In the genomic region with DNA sequence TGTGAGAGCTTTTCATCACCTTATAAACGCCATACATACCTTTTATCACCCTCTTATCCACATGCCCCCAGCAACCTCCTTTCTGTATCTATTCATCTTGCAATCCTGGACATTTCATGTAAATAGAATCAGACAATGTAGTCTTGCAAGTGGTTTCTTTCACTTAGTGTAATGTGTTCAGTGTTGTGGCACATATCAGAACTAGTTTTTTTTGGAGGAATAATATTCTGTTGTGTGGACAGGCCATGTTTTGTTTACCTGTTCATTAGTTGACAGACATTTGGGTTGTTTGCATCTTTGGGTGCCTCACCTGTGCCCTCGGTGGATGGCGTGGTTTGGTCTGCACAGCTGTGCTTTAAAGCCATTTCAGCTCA, we compare ENCODE assay signal across 8 cellular contexts. TPM values are rescaled to one million over a fixed set of nuclear protein-coding genes. Genes with fewer than 3 reads are reported as not detected.
A peak's percentile ranks its signal among the peaks of the same experiment; 100 is the strongest.
DNase-seq lines count a peak whose midpoint lies in the region; ATAC-seq and TF ChIP-seq lines count a peak whose summit lies in the region.

No MANE protein-coding gene starts in this region.

- no peak for TF ChIP-seq CTCF in GM12864 (IDR thresholded peaks at IDR 0.05; ENCODE audit: low read depth, low read length, missing control alignments)
- no peak for TF ChIP-seq CTCF in SU-DHL-6 (IDR thresholded peaks at IDR 0.05; ENCODE audit: insufficient read depth, low read length, poor library complexity, severe bottlenecking)
- TF ChIP-seq CTCF in fibroblast of mammary gland (conservative IDR thresholded peaks at IDR 0.05; ENCODE audit: control insufficient read depth, insufficient read depth, low read depth, low read length), result no peak

- H3K27me3 ChIP-seq in SU-DHL-6 (ENCODE audit: low read length), result no peaks in the 10 kb centered on the region
- H3K27me3 ChIP-seq in rectal smooth muscle tissue (ENCODE audit: control insufficient read depth, insufficient read depth, low read length), result no peaks in the 10 kb centered on the region

- no peaks in the 10 kb centered on the region for H3K36me3 ChIP-seq in SU-DHL-6 (ENCODE audit: low read length)
- H3K36me3 ChIP-seq in rectal smooth muscle tissue (ENCODE audit: control insufficient read depth, insufficient read depth, low read length), result peaks cover 31% of the 10 kb centered on the region

- peaks cover 12% of the 10 kb centered on the region for H3K79me2 ChIP-seq in SU-DHL-6 (ENCODE audit: insufficient read depth, low read length)

- H4K20me1 ChIP-seq in SU-DHL-6 (ENCODE audit: low read depth, low read length), result peaks cover 6% of the 10 kb centered on the region

- H3K9ac ChIP-seq in SU-DHL-6 (ENCODE audit: low read length) (peak overlapping the region; percentile 88; the same call in 1 of the 2 replicates), rectal smooth muscle tissue (ENCODE audit: low read length) (peak overlapping the region; percentile 0)

- H3F3A ChIP-seq in SU-DHL-6 (ENCODE audit: insufficient read depth), result peaks cover 10% of the 10 kb centered on the region; the same call in 1 of the 2 replicates

- H3K4me2 ChIP-seq in SU-DHL-6 (ENCODE audit: low read depth, low read length, poor library complexity, severe bottlenecking), result peak overlapping the region; percentile 76

- H2AFZ ChIP-seq in SU-DHL-6 (ENCODE audit: low read depth, low read length, severe bottlenecking), result no peak overlapping the region

- H3K9me2 ChIP-seq in SU-DHL-6 (replicated peaks; ENCODE audit: insufficient read depth, low read length), result no peaks in the 10 kb centered on the region

- no peak overlapping the region for H3K27ac ChIP-seq in SU-DHL-6 (ENCODE audit: low read depth, low read length)
- H3K27ac ChIP-seq in rectal smooth muscle tissue (ENCODE audit: low read depth, low read length), result no peak overlapping the region

- no peaks in the 10 kb centered on the region for H3K9me3 ChIP-seq in SU-DHL-6 (ENCODE audit: insufficient read depth, low read length)

- DNase-seq in GM12864 (ENCODE audit: low read depth) (no peak), fibroblast of mammary gland (ENCODE audit: low read depth) (no peak), RPMI8226 (no peak), occipital lobe (lab: John Stamatoyannopoulos, UW) (no peak)

- peak overlapping the region; percentile 86 for H3K4me3 ChIP-seq in GM12864 (ENCODE audit: low read depth, low read length)
- peak overlapping the region; percentile 15 for H3K4me3 ChIP-seq in SU-DHL-6 (ENCODE audit: insufficient read depth, low read length, poor library complexity, severe bottlenecking)
- peak overlapping the region; percentile 72 for H3K4me3 ChIP-seq in fibroblast of mammary gland (ENCODE audit: control insufficient read depth, low read depth, low read length)
- peak overlapping the region; percentile 89 for H3K4me3 ChIP-seq in rectal smooth muscle tissue (ENCODE audit: low read length)

- H3K4me1 ChIP-seq in rectal smooth muscle tissue (ENCODE audit: control insufficient read depth, insufficient read depth, low read length), result peaks cover 32% of the 10 kb centered on the region

- ATAC-seq in GM19035 (IDR thresholded peaks at IDR 0.05; ENCODE audit: unreplicated experiment), result no peak
- no peak for ATAC-seq in GM21619 (IDR thresholded peaks at IDR 0.05; ENCODE audit: unreplicated experiment)

RNA-seq across cellular contexts. Expression of gene SQSTM1, which starts 1.3 kb away (rescaled TPM):
- total RNA-seq in occipital lobe, result 53.5 TPM

RNA-seq across cellular contexts. Expression of gene MGAT4B, which starts 15.4 kb away (rescaled TPM):
- total RNA-seq in occipital lobe, result 47.4 TPM

RNA-seq across cellular contexts. Expression of gene LTC4S, which starts 28.3 kb away (rescaled TPM):
- total RNA-seq in occipital lobe, result 1.7 TPM

RNA-seq across cellular contexts. Expression of gene MRNIP, which starts 36.6 kb away (rescaled TPM):
- 26.7 TPM for total RNA-seq in occipital lobe

Comparison
In these comparisons a context has a peak if more than half of its experiments do, and no peak if none do; other contexts are left out.
1. H3K4me3 ChIP-seq: peak in every context shown above with its lines; median percentile 89 in rectal smooth muscle tissue; 86 in GM12864; 72 in fibroblast of mammary gland; 15 in SU-DHL-6.